In the genomic region with DNA sequence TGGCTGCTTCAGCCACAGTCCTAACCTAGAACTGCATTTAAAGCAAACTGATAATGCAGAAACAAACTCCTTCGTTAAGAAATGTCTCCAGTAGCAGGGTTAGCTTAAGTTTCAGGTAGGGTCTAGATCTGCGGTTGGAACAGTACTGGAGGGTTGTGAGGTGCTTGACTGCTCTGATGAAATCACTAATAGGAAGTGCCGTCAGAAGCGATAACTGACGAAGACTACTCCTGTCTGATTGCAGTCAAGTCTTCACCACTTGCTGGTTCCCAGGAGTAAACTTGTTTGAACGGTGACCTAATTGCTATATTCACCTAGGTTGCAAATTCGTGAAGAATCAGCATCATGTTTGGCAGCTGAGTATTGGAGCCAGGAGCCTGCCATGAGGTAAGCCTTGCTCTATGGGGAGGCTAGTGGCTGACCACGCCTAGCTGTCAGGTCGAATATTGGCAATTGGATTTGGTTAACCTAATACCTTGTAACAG, we compare ENCODE assay signal across 8 cellular contexts. TPM values are rescaled to one million over a fixed set of nuclear protein-coding genes. Genes with fewer than 3 reads are reported as not detected.
DNase-seq lines count a peak whose midpoint lies in the region; ATAC-seq, FAIRE-seq and TF ChIP-seq lines count a peak whose summit lies in the region.

No MANE protein-coding gene starts in this region.

- CTCF ChIA-PET in Calu3 (lab: Charles Lee) (interaction anchor here (1.3 kb wide), 1 partner anchor 76 kb away, joined by 3 read pairs; no protein-coding TSS in a partner anchor), K562 (lab: Yijun Ruan, JAX; ENCODE audit: low intra/inter-chr PET ratio) (no interaction called here)

- in situ Hi-C loops in K562 (cut with MboI), result no loop called here
- in situ Hi-C loops in GM13977 (cut with MboI; ENCODE audit: low pct_unique_long_range_greater_than_20kb, low sequenced_read_pairs, unreplicated experiment), result no loop called here

- peak overlapping the region; percentile 91 to 98 for H3K9ac ChIP-seq in K562 (ENCODE audit: insufficient read depth in 1 of 2, low read depth in 2 of 2, low read length in 2 of 2)

- POLR2A ChIA-PET in K562 (lab: Yijun Ruan, JAX), result interaction anchor here (0.9 to 5.5 kb wide), 7 partner anchors 10 to 71 kb away, joined by 3 to 39 read pairs (median 19); a partner anchor contains a TSS

- no peaks in the 10 kb centered on the region for H3K9me3 ChIP-seq in K562 (replicated peaks; ENCODE audit: control insufficient read depth, insufficient read depth, low read depth, low read length)
- H3K9me3 ChIP-seq in aorta (ENCODE audit: control insufficient read depth, low read length), result no peaks in the 10 kb centered on the region

- no peak overlapping the region for H2AFZ ChIP-seq in K562 (ENCODE audit: low read depth, low read length)

- peak; percentile 40; the same call in 1 of the 2 replicates for TF ChIP-seq POLR2A in K562 (conservative IDR thresholded peaks at IDR 0.05)

- ATAC-seq in K562 (no peak), aorta (ENCODE audit: low FRiP score) (no peak)

- peak overlapping the region; percentile 85 for H3K4me3 Mint-ChIP-seq in Calu3 (ENCODE audit: low read depth, unreplicated experiment)

- peaks cover 62% of the 10 kb centered on the region for H3K79me2 ChIP-seq in K562 (ENCODE audit: control insufficient read depth, insufficient read depth, low read length)

- H3K27me3 ChIP-seq in K562 (ENCODE audit: control insufficient read depth in 2 of 2, insufficient read depth in 2 of 2, low read length in 2 of 2) (no peaks in the 10 kb centered on the region), aorta (ENCODE audit: control insufficient read depth in 1 of 2, insufficient read depth in 2 of 2, low read length in 1 of 2) (no peaks in the 10 kb centered on the region)

- no TSS peak for BruUV-seq in Calu3 (replicated peaks; lab: Mats Ljungman, UMichigan)
- no TSS peak for BruUV-seq in K562 (replicated peaks; lab: Mats Ljungman, UMichigan)

- TF ChIP-seq EP300 in K562 (IDR thresholded peaks at IDR 0.05; ENCODE audit: low read length), result no peak

- FAIRE-seq in K562 (lab: Jason Lieb, UNC), result peak; percentile 37

- peak overlapping the region; percentile 98 for H3K27ac Mint-ChIP-seq in Calu3 (ENCODE audit: unreplicated experiment)

- H3K4me2 ChIP-seq in K562 (ENCODE audit: insufficient read depth, low read length), result peak overlapping the region; percentile 99

- WGBS in K562 (ENCODE audit: insufficient coverage, low coverage, missing lambda C conversion rate), result 2% methylated on average over 9 of the region's 9 CpGs
- WGBS in aorta, 2 donors, result 13 to 16% methylated on average over 9 of the region's 9 CpGs

- H3K36me3 ChIP-seq in K562 (ENCODE audit: control insufficient read depth, insufficient read depth, low read length) (peaks cover 54% of the 10 kb centered on the region), aorta (ENCODE audit: control insufficient read depth in 1 of 2, insufficient read depth in 2 of 2, low read length in 1 of 2) (peaks cover 0 to 6% of the 10 kb centered on the region in 2 donors)

- intact Hi-C loops in Calu3 (cut with micrococcal nuclease; ENCODE audit: unreplicated experiment), result no loop called here
- intact Hi-C loops in K562 (cut with micrococcal nuclease), result loop anchor here (2.0 kb wide), 1 partner anchor 59 kb away; a partner anchor contains a TSS
- intact Hi-C loops in aorta (cut with DNase I), result loop anchor here in 1 of 2 donors (5.0 kb wide), 1 partner anchor 58 kb away; a partner anchor contains a TSS

- no peaks in the 10 kb centered on the region for H3K9me3 Mint-ChIP-seq in Calu3 (ENCODE audit: low read depth, unreplicated experiment)

- H3K4me3 ChIP-seq in K562 (peak overlapping the region; percentile 99), aorta (ENCODE audit: low read length in 2 of 2) (peak overlapping the region; percentile 64 to 70)

- TF ChIP-seq CTCF in Calu3 (IDR thresholded peaks at IDR 0.05; ENCODE audit: unreplicated experiment) (no peak), K562 (IDR thresholded peaks at IDR 0.05 in 2 of 3, conservative IDR thresholded peaks at IDR 0.05 in 1 of 3; ENCODE audit: insufficient read depth in 2 of 3, low read depth in 1 of 3, low read length in 3 of 3) (no peak), GM13977 (IDR thresholded peaks at IDR 0.05; ENCODE audit: extremely low read depth, insufficient read depth, missing control alignments) (no peak)

- H3K27me3 Mint-ChIP-seq in Calu3 (ENCODE audit: unreplicated experiment), result no peaks in the 10 kb centered on the region

- H3K36me3 Mint-ChIP-seq in Calu3 (ENCODE audit: insufficient read depth, unreplicated experiment), result peaks cover 70% of the 10 kb centered on the region

- H3K9me1 ChIP-seq in K562 (ENCODE audit: control insufficient read depth, insufficient read depth, low read length), result peaks cover 10% of the 10 kb centered on the region

- peaks cover 19% of the 10 kb centered on the region for H3K4me1 Mint-ChIP-seq in Calu3 (ENCODE audit: low read depth, unreplicated experiment)

- no peak for DNase-seq in Calu3
- DNase-seq in MV-4-11 (lab: John Stamatoyannopoulos, UW), result peak; percentile 28
- no peak for DNase-seq in K562 (ENCODE audit: extremely low read depth in 1 of 4, low spot score in 3 of 4)
- DNase-seq in lung microvascular endothelial cell (ENCODE audit: low read depth in 2 of 2), result peak; percentile 34 to 47
- no peak for DNase-seq in aorta
- no peak for DNase-seq in nucleus accumbens (lab: John Stamatoyannopoulos, UW)
- DNase-seq in GM13977 (ENCODE audit: low spot score), result no peak
- DNase-seq in glomerular visceral epithelial cell (ENCODE audit: extremely low spot score), result no peak

- peaks cover 27 to 31% of the 10 kb centered on the region in 2 experiments for H3K4me1 ChIP-seq in K562 (replicated peaks in 1 of 2; ENCODE audit: control insufficient read depth in 2 of 2, insufficient read depth in 2 of 2, low read length in 2 of 2)
- peaks cover 2 to 5% of the 10 kb centered on the region in 2 donors for H3K4me1 ChIP-seq in aorta (ENCODE audit: control insufficient read depth in 1 of 2, insufficient read depth in 2 of 2, low read length in 2 of 2)

- peak overlapping the region; percentile 91 for H3K27ac ChIP-seq in K562 (ENCODE audit: extremely low read depth, low read depth, low read length)
- H3K27ac ChIP-seq in aorta (ENCODE audit: low read depth in 1 of 2, low read length in 2 of 2), result no peak overlapping the region

- H4K20me1 ChIP-seq in K562 (replicated peaks; ENCODE audit: control insufficient read depth, insufficient read depth, low read length), result peaks cover 42% of the 10 kb centered on the region

- TF ChIP-seq RAD21 in K562 (CRISPR knock-in tag; conservative IDR thresholded peaks at IDR 0.05 in 1 of 2, IDR thresholded peaks at IDR 0.05 in 1 of 2), result no peak

RNA-seq across cellular contexts. Expression of a gene that starts 24.5 kb away (rescaled TPM):
- total RNA-seq in Calu3 (2022) (0.87 and 1.0 TPM in 2 replicates), K562 (2014; rRNA removed) (43.5 and 51.6 TPM in 2 replicates), K562 (2014; rRNA removed; fragmentation: Illumina TruSeq; extraction: Trizol) (24.1 and 30.3 TPM in 2 replicates), K562 (2015; rRNA removed; fragmentation: Illumina TruSeq; extraction: Trizol) (28.6 and 31.9 TPM in 2 replicates), K562 (2021) (93.6 and 97.5 TPM in 2 replicates), lung microvascular endothelial cell (23.2 and 29.4 TPM in 2 replicates), aorta (10 to 100 TPM; 33.4 to 40.3 TPM)
- total RNA-seq in K562 (2011; cell fraction: chromatin; rRNA removed; ENCODE audit: low replicate concordance), result 66.3 and 211 TPM in 2 replicates
- 185 and 234 TPM in 2 replicates for total RNA-seq in K562 (2011; cell fraction: nucleolus; rRNA removed)
- 108 and 114 TPM in 2 replicates for total RNA-seq in K562 (2011; cell fraction: nucleoplasm; rRNA removed)
- polyA plus RNA-seq in K562 (2011; rRNA removed) (37.5 and 60.1 TPM in 2 replicates), K562 (2014; fragmentation: Illumina TruSeq; extraction: Trizol) (29.6 and 39.7 TPM in 2 replicates), K562 (2014; fragmentation: Nextera tagmentation; extraction: Ambion mirVana) (10 to 100 TPM in 1 of 2 experiments, 1 to 10 TPM in 1; 10.0 to 15.6 TPM), K562 (2014; rRNA removed) (33.7 and 42.0 TPM in 2 replicates), aorta (10 to 100 TPM in 1 of 2 donors, 1 to 10 TPM in 1; 8.5 to 27.7 TPM)
- polyA plus RNA-seq in K562 (2011; cell fraction: cytosol; rRNA removed), result 43.3 and 57.1 TPM in 2 replicates
- polyA plus RNA-seq in K562 (2011; cell fraction: nucleus; rRNA removed), result 61.7 and 85.4 TPM in 2 replicates
- polyA plus RNA-seq in K562 (2012), result 83.6 and 173 TPM in 2 replicates
- 43.0 and 43.3 TPM in 2 replicates for polyA minus RNA-seq in K562 (2011; rRNA and poly(A)+ RNA removed)
- 86.4 and 94.1 TPM in 2 replicates for polyA minus RNA-seq in K562 (2011; cell fraction: cytosol; rRNA and poly(A)+ RNA removed)
- polyA minus RNA-seq in K562 (2011; cell fraction: nucleus; rRNA and poly(A)+ RNA removed), result 27.1 and 30.0 TPM in 2 replicates

RNA-seq across cellular contexts. Expression of a gene that starts 52.1 kb away (rescaled TPM):
- total RNA-seq in Calu3 (2022), result 3.0 and 3.3 TPM in 2 replicates
- 0.18 and 0.30 TPM in 2 replicates for total RNA-seq in K562 (2011; cell fraction: chromatin; rRNA removed; ENCODE audit: low replicate concordance)
- 0.13 and 0.33 TPM in 2 replicates for total RNA-seq in K562 (2011; cell fraction: nucleolus; rRNA removed)
- 0.23 and 0.29 TPM in 2 replicates for total RNA-seq in K562 (2011; cell fraction: nucleoplasm; rRNA removed)
- not detected in 2 replicates for total RNA-seq in K562 (2014; rRNA removed)
- not detected in 2 replicates for total RNA-seq in K562 (2014; rRNA removed; fragmentation: Illumina TruSeq; extraction: Trizol)
- not detected in 2 replicates for total RNA-seq in K562 (2015; rRNA removed; fragmentation: Illumina TruSeq; extraction: Trizol)
- 0.04 TPM in 1 of 2 replicates, not detected in the other for total RNA-seq in K562 (2021)
- polyA plus RNA-seq in K562 (2011; rRNA removed), result 0.05 and 0.07 TPM in 2 replicates
- polyA plus RNA-seq in K562 (2011; cell fraction: cytosol; rRNA removed), result not detected in 2 replicates
- 0.03 and 0.07 TPM in 2 replicates for polyA plus RNA-seq in K562 (2011; cell fraction: nucleus; rRNA removed)
- 0.61 and 0.75 TPM in 2 replicates for polyA plus RNA-seq in K562 (2012)
- polyA plus RNA-seq in K562 (2014; fragmentation: Illumina TruSeq; extraction: Trizol), result not detected in 2 replicates
- under 1 TPM; 0.08 to 0.34 TPM for polyA plus RNA-seq in K562 (2014; fragmentation: Nextera tagmentation; extraction: Ambion mirVana)
- 0.05 TPM in 1 of 2 replicates, not detected in the other for polyA plus RNA-seq in K562 (2014; rRNA removed)
- not detected in 2 replicates for polyA minus RNA-seq in K562 (2011; rRNA and poly(A)+ RNA removed)
- polyA minus RNA-seq in K562 (2011; cell fraction: cytosol; rRNA and poly(A)+ RNA removed), result not detected in 2 replicates
- polyA minus RNA-seq in K562 (2011; cell fraction: nucleus; rRNA and poly(A)+ RNA removed), result 0.11 and 0.13 TPM in 2 replicates
- total RNA-seq in lung microvascular endothelial cell, result 0.99 and 1.1 TPM in 2 replicates
- 1 to 10 TPM; 2.4 to 4.8 TPM for total RNA-seq in aorta
- 10 to 100 TPM in 1 of 2 donors, 1 to 10 TPM in 1; 3.9 to 14.1 TPM for polyA plus RNA-seq in aorta

RNA-seq across cellular contexts. Expression of a gene that starts 59.0 kb away (rescaled TPM):
- total RNA-seq in Calu3 (2022), result 973 and 1,004 TPM in 2 replicates
- 132 and 247 TPM in 2 replicates for total RNA-seq in K562 (2011; cell fraction: chromatin; rRNA removed; ENCODE audit: low replicate concordance)
- 377 and 399 TPM in 2 replicates for total RNA-seq in K562 (2011; cell fraction: nucleolus; rRNA removed)
- 354 and 382 TPM in 2 replicates for total RNA-seq in K562 (2011; cell fraction: nucleoplasm; rRNA removed)
- total RNA-seq in K562 (2014; rRNA removed), result 2,054 and 2,801 TPM in 2 replicates
- 1,199 and 1,477 TPM in 2 replicates for total RNA-seq in K562 (2014; rRNA removed; fragmentation: Illumina TruSeq; extraction: Trizol)
- 1,630 and 1,692 TPM in 2 replicates for total RNA-seq in K562 (2015; rRNA removed; fragmentation: Illumina TruSeq; extraction: Trizol)
- 1,581 and 1,675 TPM in 2 replicates for total RNA-seq in K562 (2021)
- polyA plus RNA-seq in K562 (2011; rRNA removed), result 1,069 and 1,272 TPM in 2 replicates
- 1,564 and 2,005 TPM in 2 replicates for polyA plus RNA-seq in K562 (2011; cell fraction: cytosol; rRNA removed)
- polyA plus RNA-seq in K562 (2011; cell fraction: nucleus; rRNA removed), result 726 and 879 TPM in 2 replicates
- 2,693 and 3,124 TPM in 2 replicates for polyA plus RNA-seq in K562 (2012)
- 1,681 and 1,922 TPM in 2 replicates for polyA plus RNA-seq in K562 (2014; fragmentation: Illumina TruSeq; extraction: Trizol)
- 1,000 to 10,000 TPM; 3,942 to 4,143 TPM for polyA plus RNA-seq in K562 (2014; fragmentation: Nextera tagmentation; extraction: Ambion mirVana)
- 1,696 and 2,000 TPM in 2 replicates for polyA plus RNA-seq in K562 (2014; rRNA removed)
- polyA minus RNA-seq in K562 (2011; rRNA and poly(A)+ RNA removed), result 966 and 1,497 TPM in 2 replicates
- polyA minus RNA-seq in K562 (2011; cell fraction: cytosol; rRNA and poly(A)+ RNA removed), result 625 and 785 TPM in 2 replicates
- polyA minus RNA-seq in K562 (2011; cell fraction: nucleus; rRNA and poly(A)+ RNA removed), result 116 and 251 TPM in 2 replicates
- 2,180 and 2,800 TPM in 2 replicates for total RNA-seq in lung microvascular endothelial cell
- total RNA-seq in aorta, result 100 to 1,000 TPM; 809 to 914 TPM
- 1,000 to 10,000 TPM in 1 of 2 donors, 100 to 1,000 TPM in 1; 929 to 1,130 TPM for polyA plus RNA-seq in aorta

Comparison
In these comparisons a context has a peak if more than half of its experiments do, and no peak if none do; other contexts are left out.
1. DNase-seq: peak in MV-4-11 (single experiment) and lung microvascular endothelial cell (2 of 2); none in Calu3 (single experiment), K562 (0 of 4), aorta (0 of 2), nucleus accumbens (0 of 56), GM13977 (single experiment) and glomerular visceral epithelial cell (single experiment).
2. RNA of a gene that starts 24.5 kb away (total RNA-seq): 24.1 to 234 TPM in K562, 33.4 to 40.3 TPM in aorta and 23.2 to 29.4 TPM in lung microvascular endothelial cell; 0.87 to 1.0 TPM in Calu3; every median in the first group is over 10 times any median in the second.